ENCODE assay signal across 8 cellular contexts in the genomic region with DNA sequence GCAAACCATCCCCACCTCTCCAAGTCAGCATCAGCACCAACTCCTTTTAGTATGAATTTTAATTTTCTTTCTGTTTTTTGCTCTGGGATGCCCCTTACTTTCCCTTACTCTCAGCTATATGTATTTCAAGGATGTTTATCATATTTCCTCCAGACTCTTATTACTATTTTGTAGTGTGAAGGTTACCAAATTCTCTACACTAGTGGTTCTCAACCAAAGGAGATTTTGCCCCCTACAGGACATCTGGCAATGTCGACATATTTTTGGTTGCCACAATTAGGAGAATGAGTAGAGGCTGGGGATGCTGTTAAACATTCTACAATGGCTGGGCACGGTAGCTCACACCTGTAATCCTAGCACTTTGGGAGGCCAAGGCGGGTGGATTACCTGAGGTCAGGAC. TPM values are rescaled to one million over a fixed set of nuclear protein-coding genes. Genes with fewer than 3 reads are reported as not detected.
DNase-seq lines count a peak whose midpoint lies in the region; ATAC-seq lines count a peak whose summit lies in the region.

No MANE protein-coding gene starts in this region.

- H3K4me1 ChIP-seq in adipocyte (ENCODE audit: control insufficient read depth, insufficient read depth, low read length), result no peaks in the 10 kb centered on the region

- H3K27me3 ChIP-seq in adipocyte (replicated peaks; ENCODE audit: control insufficient read depth, insufficient read depth, low read length), result no peaks in the 10 kb centered on the region

- H3K36me3 Mint-ChIP-seq in activated naive CD8-positive, alpha-beta T cell treated with anti-CD3 and anti-CD28 coated beads, Interleukin-2, amount 10 ng/mL, durations not matched to agents 7 days and 5 days, result peaks cover 5% of the 10 kb centered on the region
- no peaks in the 10 kb centered on the region for H3K36me3 Mint-ChIP-seq in activated naive CD8-positive, alpha-beta T cell treated with anti-CD3 and anti-CD28 coated beads for 36 hours
- H3K36me3 Mint-ChIP-seq in stimulated activated memory B cell treated with anti-CD40 and anti-IgM and Interleukin-4, amounts not matched to agents 10 μg/mL and 1 μg/mL and 100 μg/mL, for 72 hours, result peaks cover 15% of the 10 kb centered on the region

- H3K9me3 ChIP-seq in adipocyte (ENCODE audit: control insufficient read depth, low read length), result no peaks in the 10 kb centered on the region

- H3K4me3 ChIP-seq in adipocyte (ENCODE audit: low read length), result no peak overlapping the region

- DNase-seq in activated naive CD8-positive, alpha-beta T cell treated with anti-CD3 and anti-CD28 coated beads, Interleukin-2, amount 10 ng/mL, durations not matched to agents 7 days and 5 days, result no peak
- no peak for DNase-seq in activated naive CD8-positive, alpha-beta T cell treated with anti-CD3 and anti-CD28 coated beads for 36 hours
- DNase-seq in Kasumi-1 (lab: John Stamatoyannopoulos, UW), result peak; percentile 21 to 69
- peak; percentile 73 for DNase-seq in adipocyte (ENCODE audit: low read depth)
- peak; percentile 13 for DNase-seq in inferior parietal cortex (ENCODE audit: extremely low spot score)

- H3K9me3 Mint-ChIP-seq in activated naive CD8-positive, alpha-beta T cell treated with anti-CD3 and anti-CD28 coated beads, Interleukin-2, amount 10 ng/mL, durations not matched to agents 7 days and 5 days, result no peaks in the 10 kb centered on the region
- no peaks in the 10 kb centered on the region for H3K9me3 Mint-ChIP-seq in activated naive CD8-positive, alpha-beta T cell treated with anti-CD3 and anti-CD28 coated beads for 36 hours
- no peaks in the 10 kb centered on the region for H3K9me3 Mint-ChIP-seq in stimulated activated memory B cell treated with anti-CD40 and anti-IgM and Interleukin-4, amounts not matched to agents 10 μg/mL and 1 μg/mL and 100 μg/mL, for 72 hours

- no peaks in the 10 kb centered on the region for H3K27me3 Mint-ChIP-seq in activated naive CD8-positive, alpha-beta T cell treated with anti-CD3 and anti-CD28 coated beads, Interleukin-2, amount 10 ng/mL, durations not matched to agents 7 days and 5 days
- H3K27me3 Mint-ChIP-seq in activated naive CD8-positive, alpha-beta T cell treated with anti-CD3 and anti-CD28 coated beads for 36 hours, result no peaks in the 10 kb centered on the region
- H3K27me3 Mint-ChIP-seq in stimulated activated memory B cell treated with anti-CD40 and anti-IgM and Interleukin-4, amounts not matched to agents 10 μg/mL and 1 μg/mL and 100 μg/mL, for 72 hours, result no peaks in the 10 kb centered on the region

- no peak overlapping the region for H3K27ac Mint-ChIP-seq in activated naive CD8-positive, alpha-beta T cell treated with anti-CD3 and anti-CD28 coated beads, Interleukin-2, amount 10 ng/mL, durations not matched to agents 7 days and 5 days
- no peak overlapping the region for H3K27ac Mint-ChIP-seq in activated naive CD8-positive, alpha-beta T cell treated with anti-CD3 and anti-CD28 coated beads for 36 hours
- no peak overlapping the region for H3K27ac Mint-ChIP-seq in stimulated activated memory B cell treated with anti-CD40 and anti-IgM and Interleukin-4, amounts not matched to agents 10 μg/mL and 1 μg/mL and 100 μg/mL, for 72 hours

- H3K4me3 Mint-ChIP-seq in activated naive CD8-positive, alpha-beta T cell treated with anti-CD3 and anti-CD28 coated beads, Interleukin-2, amount 10 ng/mL, durations not matched to agents 7 days and 5 days, result no peak overlapping the region
- no peak overlapping the region for H3K4me3 Mint-ChIP-seq in activated naive CD8-positive, alpha-beta T cell treated with anti-CD3 and anti-CD28 coated beads for 36 hours
- H3K4me3 Mint-ChIP-seq in stimulated activated memory B cell treated with anti-CD40 and anti-IgM and Interleukin-4, amounts not matched to agents 10 μg/mL and 1 μg/mL and 100 μg/mL, for 72 hours, result no peak overlapping the region

- no peak overlapping the region for H3K9ac ChIP-seq in adipocyte (ENCODE audit: low read length)

- POLR2A ChIA-PET in activated naive CD8-positive, alpha-beta T cell treated with anti-CD3 and anti-CD28 coated beads, Interleukin-2, amount 10 ng/mL, durations not matched to agents 7 days and 5 days (lab: Charles Lee), result no interaction called here

- no peaks in the 10 kb centered on the region for H3K36me3 ChIP-seq in adipocyte (ENCODE audit: control insufficient read depth, insufficient read depth, low read length, severe bottlenecking)

- peaks cover 1% of the 10 kb centered on the region for H3K4me1 Mint-ChIP-seq in activated naive CD8-positive, alpha-beta T cell treated with anti-CD3 and anti-CD28 coated beads, Interleukin-2, amount 10 ng/mL, durations not matched to agents 7 days and 5 days
- H3K4me1 Mint-ChIP-seq in activated naive CD8-positive, alpha-beta T cell treated with anti-CD3 and anti-CD28 coated beads for 36 hours, result no peaks in the 10 kb centered on the region
- H3K4me1 Mint-ChIP-seq in stimulated activated memory B cell treated with anti-CD40 and anti-IgM and Interleukin-4, amounts not matched to agents 10 μg/mL and 1 μg/mL and 100 μg/mL, for 72 hours, result peaks cover 4% of the 10 kb centered on the region

- ATAC-seq in activated naive CD8-positive, alpha-beta T cell treated with anti-CD3 and anti-CD28 coated beads, Interleukin-2, amount 10 ng/mL, durations not matched to agents 7 days and 5 days (ENCODE audit: low read depth), result peak; percentile 75
- no peak for ATAC-seq in GM18861 (IDR thresholded peaks at IDR 0.05; ENCODE audit: unreplicated experiment)
- no peak for ATAC-seq in HG02852 (IDR thresholded peaks at IDR 0.05; ENCODE audit: unreplicated experiment)
- ATAC-seq in stimulated activated memory B cell treated with anti-CD40 and anti-IgM and Interleukin-4, amounts not matched to agents 10 μg/mL and 1 μg/mL and 100 μg/mL, for 72 hours, result no peak

RNA-seq across cellular contexts. Expression of a gene that starts 29.1 kb away (rescaled TPM):
- 10 to 100 TPM; 34.6 to 36.1 TPM for total RNA-seq in activated naive CD8-positive, alpha-beta T cell treated with anti-CD3 and anti-CD28 coated beads, Interleukin-2, amount 10 ng/mL, durations not matched to agents 7 days and 5 days
- total RNA-seq in activated naive CD8-positive, alpha-beta T cell treated with anti-CD3 and anti-CD28 coated beads for 36 hours, result 10 to 100 TPM; 13.4 to 13.6 TPM

RNA-seq across cellular contexts. Expression of a gene that starts 51.5 kb away (rescaled TPM):
- total RNA-seq in activated naive CD8-positive, alpha-beta T cell treated with anti-CD3 and anti-CD28 coated beads, Interleukin-2, amount 10 ng/mL, durations not matched to agents 7 days and 5 days, result 10 to 100 TPM; 11.5 to 12.1 TPM
- 10 to 100 TPM; 21.1 to 21.6 TPM for total RNA-seq in activated naive CD8-positive, alpha-beta T cell treated with anti-CD3 and anti-CD28 coated beads for 36 hours

RNA-seq across cellular contexts. Expression of a gene that starts 51.6 kb away (rescaled TPM):
- total RNA-seq in activated naive CD8-positive, alpha-beta T cell treated with anti-CD3 and anti-CD28 coated beads, Interleukin-2, amount 10 ng/mL, durations not matched to agents 7 days and 5 days, result 10 to 100 TPM; 19.0 to 19.4 TPM
- total RNA-seq in activated naive CD8-positive, alpha-beta T cell treated with anti-CD3 and anti-CD28 coated beads for 36 hours, result 10 to 100 TPM; 14.5 to 18.1 TPM

Comparison
In these comparisons a context has a peak if more than half of its experiments do, and no peak if none do; other contexts are left out.
1. DNase-seq: peak in Kasumi-1 (2 of 2), adipocyte (single experiment) and inferior parietal cortex (single experiment); none in activated naive CD8-positive, alpha-beta T cell treated with anti-CD3 and anti-CD28 coated beads, Interleukin-2, amount 10 ng/mL, durations not matched to agents 7 days and 5 days (single experiment) and activated naive CD8-positive, alpha-beta T cell treated with anti-CD3 and anti-CD28 coated beads for 36 hours (single experiment).